In the genomic region with DNA sequence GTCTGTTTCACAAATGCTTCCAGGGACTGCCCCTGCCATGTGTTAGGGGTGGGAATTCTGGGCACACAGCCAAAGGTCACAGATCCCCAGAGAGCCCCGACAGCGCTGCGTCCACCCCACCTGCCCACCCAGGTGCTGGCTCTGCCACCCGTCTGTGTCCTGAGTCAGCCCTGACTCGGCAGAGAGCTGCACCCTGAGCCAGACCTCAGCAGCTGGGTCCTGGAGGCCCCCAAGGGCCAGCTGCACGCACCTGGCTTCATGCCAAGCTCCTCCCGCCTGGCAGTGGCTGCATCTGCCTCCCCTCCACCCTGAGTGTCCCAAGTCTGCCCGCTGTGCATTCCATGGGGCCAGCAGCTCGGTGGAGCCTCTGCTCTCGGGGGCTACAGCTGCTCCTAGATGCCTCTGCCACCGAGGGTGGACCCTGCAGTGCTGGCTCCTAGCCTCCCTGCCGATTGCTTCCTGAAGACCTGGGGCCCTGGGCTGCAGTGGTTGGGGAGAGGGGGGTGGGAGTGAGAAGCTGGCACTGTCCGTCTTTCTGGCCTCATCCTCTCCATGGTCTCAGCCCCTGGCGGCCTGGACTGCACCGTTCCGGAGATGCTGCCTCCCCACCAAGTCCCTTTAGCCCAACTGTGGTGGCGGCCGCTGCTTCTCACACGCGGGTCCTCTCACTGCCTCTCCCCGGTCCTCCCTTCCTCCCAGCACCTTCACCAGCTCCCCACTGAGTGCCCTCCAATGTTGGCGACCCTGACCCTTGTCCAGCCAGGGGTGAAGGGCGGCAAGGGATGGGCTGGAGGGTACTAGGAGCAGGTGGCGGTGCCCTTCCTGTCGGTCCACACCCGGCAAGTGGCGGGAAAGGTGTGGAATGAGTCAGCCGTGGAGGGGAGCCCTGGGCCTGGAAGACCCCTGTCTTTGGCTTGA, we compare ENCODE assay signal across 8 cellular contexts. TPM values are rescaled to one million over a fixed set of nuclear protein-coding genes. Genes with fewer than 3 reads are reported as not detected.
DNase-seq lines count a peak whose midpoint lies in the region; ATAC-seq and TF ChIP-seq lines count a peak whose summit lies in the region.
"Had no signal": no experiment of that assay in that cellular context is flagged by ENCODE, and none has a peak within 500 bp of the region (broad histone marks: within the 10 kb centered on the region; RNA-seq: fewer than 3 reads in every experiment).

No MANE protein-coding gene starts in this region.

- peaks cover 16% of the 10 kb centered on the region for H3K27me3 ChIP-seq in colonic mucosa
- H3K27me3 ChIP-seq in smooth muscle cell (ENCODE audit: low read depth): peaks cover 32% of the 10 kb centered on the region

- H3K4me1 ChIP-seq in HEK293 (ENCODE audit: control insufficient read depth, insufficient read depth, low read length) (peaks cover 21% of the 10 kb centered on the region), colonic mucosa (peaks cover 33% of the 10 kb centered on the region), smooth muscle cell (ENCODE audit: low read depth) (peaks cover 9% of the 10 kb centered on the region)

- H4K20me1 ChIP-seq in smooth muscle cell (ENCODE audit: low read depth): no peaks in the 10 kb centered on the region

- CTCF ChIA-PET in HEK293 (lab: Yijun Ruan, JAX): interaction anchor here (0.6 to 2.2 kb wide), 6 partner anchors 9 to 164 kb away, joined by 3 to 13 read pairs (median 4); no protein-coding TSS in a partner anchor

- DNase-seq in NCI-H2171 treated with DMSO at 0.1 percent for 48 hours (lab: John Stamatoyannopoulos, UW) (peak; percentile 90), colonic mucosa (no peak), smooth muscle cell (lab: John Stamatoyannopoulos, UW; ENCODE audit: unreplicated experiment) (peak; percentile 14), lower leg skin (ENCODE audit: low spot score in 2 of 2) (no peak), SIG-M5 (lab: John Stamatoyannopoulos, UW) (no peak)

- no peaks in the 10 kb centered on the region for H3K36me3 ChIP-seq in HEK293 (ENCODE audit: control insufficient read depth in 2 of 2, insufficient read depth in 1 of 2, low read length in 2 of 2)
- no peaks in the 10 kb centered on the region for H3K36me3 ChIP-seq in colonic mucosa
- no peaks in the 10 kb centered on the region for H3K36me3 ChIP-seq in smooth muscle cell (ENCODE audit: low read depth)

- no peaks in the 10 kb centered on the region for H3K79me2 ChIP-seq in smooth muscle cell (ENCODE audit: low read depth)

- H3K4me3 ChIP-seq in HEK293 (ENCODE audit: low read depth, low read length): no peak overlapping the region
- H3K4me3 ChIP-seq in colonic mucosa: no peak overlapping the region
- no peak overlapping the region for H3K4me3 ChIP-seq in smooth muscle cell
- no peak overlapping the region for H3K4me3 ChIP-seq in lower leg skin (ENCODE audit: low read depth, poor library complexity, severe bottlenecking)

- POLR2A ChIA-PET in HEK293 (lab: Yijun Ruan, JAX): interaction anchor here (0.8 to 1.4 kb wide), 3 partner anchors 9 to 47 kb away, joined by 3 to 12 read pairs (median 3); no protein-coding TSS in a partner anchor

- peak overlapping the region; percentile 9 for H3K4me2 ChIP-seq in smooth muscle cell

- no peak for ATAC-seq in GM21515 (IDR thresholded peaks at IDR 0.05; ENCODE audit: unreplicated experiment)

- no peak overlapping the region for H2AFZ ChIP-seq in smooth muscle cell (ENCODE audit: low read depth)

- H3K9ac ChIP-seq in colonic mucosa (ENCODE audit: low read depth in 2 of 2, low read length in 2 of 2) (peak overlapping the region; percentile 46 to 61), smooth muscle cell (ENCODE audit: low read depth) (no peak overlapping the region)

- WGBS in smooth muscle cell (ENCODE audit: low lambda C conversion rate): 76% methylated on average over 28 of the region's 28 CpGs
- WGBS in lower leg skin, 2 donors: 53 to 57% methylated on average over 20 to 22 of the region's 28 CpGs

- no peak for TF ChIP-seq POLR2A in lower leg skin (IDR thresholded peaks at IDR 0.05)

- TF ChIP-seq CTCF in HEK293 (tag by site-specific recombination; IDR thresholded peaks at IDR 0.05) (no peak), colonic mucosa (IDR thresholded peaks at IDR 0.05) (no peak), smooth muscle cell (IDR thresholded peaks at IDR 0.05; ENCODE audit: borderline replicate concordance, insufficient read depth, poor library complexity, severe bottlenecking) (no peak), lower leg skin (IDR thresholded peaks at IDR 0.05) (no peak)

- H3K27ac ChIP-seq in HEK293 (ENCODE audit: extremely low read depth, low read depth, low read length) (peak overlapping the region; percentile 19; the same call in 1 of the 2 replicates), colonic mucosa (no peak overlapping the region), smooth muscle cell (ENCODE audit: low read depth) (no peak overlapping the region)

- intact Hi-C loops in colonic mucosa (cut with DNase I) (no loop called here), lower leg skin (cut with DNase I; ENCODE audit: low total_unique reads) (no loop called here)

- H3K9me3 ChIP-seq in HEK293 (ENCODE audit: control insufficient read depth, insufficient read depth, low read depth, low read length) (no peaks in the 10 kb centered on the region), colonic mucosa (no peaks in the 10 kb centered on the region), smooth muscle cell (replicated peaks; ENCODE audit: low read depth) (no peaks in the 10 kb centered on the region)

- no peaks in the 10 kb centered on the region for H3F3A ChIP-seq in smooth muscle cell (ENCODE audit: low read depth)

TF ChIP-seq in HEK293, 187 proteins besides CTCF, POLR2A, EP300 and RAD21 (continues in another document):
- TF ChIP-seq ZNF274 (IDR thresholded peaks at IDR 0.05; ENCODE audit: low read length) (no peak), ZNF274 (tag by site-specific recombination; IDR thresholded peaks at IDR 0.05; ENCODE audit: borderline replicate concordance) (no peak), TRIM28 (IDR thresholded peaks at IDR 0.05; ENCODE audit: borderline replicate concordance, low read length) (no peak), HOXA7 (CRISPR knock-in tag; IDR thresholded peaks at IDR 0.05; ENCODE audit: borderline replicate concordance) (no peak), ZNF239 (tag by site-specific recombination; IDR thresholded peaks at IDR 0.05) (no peak), ZNF529 (tag by site-specific recombination; IDR thresholded peaks at IDR 0.05; ENCODE audit: insufficient replicate concordance) (no peak), ZBTB1 (tag by site-specific recombination; IDR thresholded peaks at IDR 0.05) (no peak), ZFP37 (tag by site-specific recombination; IDR thresholded peaks at IDR 0.05) (no peak), ZNF426 (tag by site-specific recombination; IDR thresholded peaks at IDR 0.05) (no peak), ZNF544 (tag by site-specific recombination; IDR thresholded peaks at IDR 0.05) (no peak), ZFP41 (tag by site-specific recombination; IDR thresholded peaks at IDR 0.05; ENCODE audit: borderline replicate concordance) (no peak), GLI2 (tag by site-specific recombination; IDR thresholded peaks at IDR 0.05; ENCODE audit: borderline replicate concordance, low read depth) (no peak), ZBTB20 (tag by site-specific recombination; IDR thresholded peaks at IDR 0.05) (0 out of 2 replicates have a peak, but pooled peaks have one; percentile 19), ZNF777 (tag by site-specific recombination; IDR thresholded peaks at IDR 0.05; ENCODE audit: borderline replicate concordance) (no peak), FEZF1 (tag by site-specific recombination; IDR thresholded peaks at IDR 0.05) (no peak), ZNF555 (tag by site-specific recombination; conservative IDR thresholded peaks at IDR 0.05) (no peak), ZNF311 (tag by site-specific recombination; IDR thresholded peaks at IDR 0.05; ENCODE audit: borderline replicate concordance) (no peak)
- TF ChIP-seq, protein P1, sequence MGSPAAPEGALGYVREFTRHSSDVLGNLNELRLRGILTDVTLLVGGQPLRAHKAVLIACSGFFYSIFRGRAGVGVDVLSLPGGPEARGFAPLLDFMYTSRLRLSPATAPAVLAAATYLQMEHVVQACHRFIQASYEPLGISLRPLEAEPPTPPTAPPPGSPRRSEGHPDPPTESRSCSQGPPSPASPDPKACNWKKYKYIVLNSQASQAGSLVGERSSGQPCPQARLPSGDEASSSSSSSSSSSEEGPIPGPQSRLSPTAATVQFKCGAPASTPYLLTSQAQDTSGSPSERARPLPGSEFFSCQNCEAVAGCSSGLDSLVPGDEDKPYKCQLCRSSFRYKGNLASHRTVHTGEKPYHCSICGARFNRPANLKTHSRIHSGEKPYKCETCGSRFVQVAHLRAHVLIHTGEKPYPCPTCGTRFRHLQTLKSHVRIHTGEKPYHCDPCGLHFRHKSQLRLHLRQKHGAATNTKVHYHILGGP (tag by site-specific recombination; IDR thresholded peaks at IDR 0.05): no peak
- TF ChIP-seq, protein P2, sequence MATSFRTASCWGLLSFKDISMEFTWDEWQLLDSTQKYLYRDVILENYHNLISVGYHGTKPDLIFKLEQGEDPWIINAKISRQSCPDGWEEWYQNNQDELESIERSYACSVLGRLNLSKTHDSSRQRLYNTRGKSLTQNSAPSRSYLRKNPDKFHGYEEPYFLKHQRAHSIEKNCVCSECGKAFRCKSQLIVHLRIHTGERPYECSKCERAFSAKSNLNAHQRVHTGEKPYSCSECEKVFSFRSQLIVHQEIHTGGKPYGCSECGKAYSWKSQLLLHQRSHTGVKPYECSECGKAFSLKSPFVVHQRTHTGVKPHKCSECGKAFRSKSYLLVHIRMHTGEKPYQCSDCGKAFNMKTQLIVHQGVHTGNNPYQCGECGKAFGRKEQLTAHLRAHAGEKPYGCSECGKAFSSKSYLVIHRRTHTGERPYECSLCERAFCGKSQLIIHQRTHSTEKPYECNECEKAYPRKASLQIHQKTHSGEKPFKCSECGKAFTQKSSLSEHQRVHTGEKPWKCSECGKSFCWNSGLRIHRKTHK (tag by site-specific recombination; IDR thresholded peaks at IDR 0.05): no peak

RNA-seq across cellular contexts. Expression of a gene that starts 3.0 kb away (rescaled TPM):
- total RNA-seq in colonic mucosa (10 to 100 TPM; 29.1 to 76.3 TPM), smooth muscle cell (not detected in 2 replicates), lower leg skin (10 to 100 TPM; 12.4 to 16.3 (median 14.5) TPM)
- polyA plus RNA-seq in smooth muscle cell: 0.48 and 0.49 TPM in 2 replicates

RNA-seq across cellular contexts. Expression of a gene that starts 13.2 kb away (rescaled TPM):
- 1 to 10 TPM; 4.2 to 5.0 TPM for total RNA-seq in colonic mucosa
- not detected in 2 replicates for total RNA-seq in smooth muscle cell
- 0.18 and 0.79 TPM in 2 replicates for polyA plus RNA-seq in smooth muscle cell
- total RNA-seq in lower leg skin: under 1 TPM in 2 of 4 donors, not detected in 2; 0.45 to 0.99 TPM
- total RNA-seq: glomerular endothelial cell had no signal

RNA-seq across cellular contexts. Expression of a gene that starts 28.5 kb away (rescaled TPM):
- total RNA-seq in colonic mucosa (not detected), smooth muscle cell (not detected in 2 replicates), lower leg skin (not detected)
- not detected in 2 replicates for polyA plus RNA-seq in smooth muscle cell
- total RNA-seq: glomerular endothelial cell had no signal

RNA-seq across cellular contexts. Expression of a gene that starts 41.0 kb away (rescaled TPM):
- total RNA-seq in colonic mucosa (not detected), smooth muscle cell (not detected in 2 replicates), lower leg skin (not detected)
- 0.30 TPM in 1 of 2 replicates, not detected in the other for polyA plus RNA-seq in smooth muscle cell
- total RNA-seq: glomerular endothelial cell had no signal

RNA-seq across cellular contexts. Expression of a gene that starts 57.1 kb away (rescaled TPM):
- total RNA-seq in colonic mucosa: 100 to 1,000 TPM; 136 to 138 TPM
- 51.6 and 75.3 TPM in 2 replicates for total RNA-seq in smooth muscle cell
- polyA plus RNA-seq in smooth muscle cell: 135 and 172 TPM in 2 replicates
- total RNA-seq in lower leg skin: 10 to 100 TPM; 46.0 to 88.4 (median 56.4) TPM

Comparison
In these comparisons a context has a peak if more than half of its experiments do, and no peak if none do; other contexts are left out.
1. DNase-seq: peak in NCI-H2171 treated with DMSO at 0.1 percent for 48 hours (single experiment) and smooth muscle cell (single experiment); none in colonic mucosa (single experiment), lower leg skin (0 of 2) and SIG-M5 (single experiment).
2. RNA of a gene that starts 3.0 kb away (total RNA-seq): 29.1 to 76.3 TPM in colonic mucosa and 12.4 to 16.3 TPM in lower leg skin; not detected in smooth muscle cell; every median in the first group is over 10 times any median in the second.